10 cellular contexts compared by ENCODE assay signal in the genomic region with DNA sequence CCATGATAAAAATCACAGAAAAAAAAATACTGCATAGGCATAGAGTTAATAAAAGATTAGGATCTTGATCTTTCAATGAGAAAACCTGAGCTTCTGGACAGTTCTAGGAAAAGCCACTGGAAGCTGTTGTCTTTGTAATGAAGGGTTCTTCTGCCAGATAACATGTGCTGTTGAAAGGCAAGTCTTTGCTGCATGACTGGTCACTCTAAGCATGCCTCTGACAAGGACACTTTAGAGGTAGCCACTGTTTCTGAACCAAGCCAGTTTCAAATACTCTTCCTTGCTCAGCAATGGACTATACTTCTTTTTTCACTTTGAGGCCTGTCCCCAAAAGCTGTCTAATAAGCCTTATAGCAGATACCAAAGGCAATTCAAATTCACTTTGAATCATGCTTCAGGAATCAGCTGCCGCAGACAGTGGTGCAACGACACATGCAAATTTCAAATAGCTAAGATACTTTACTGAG.
DNase-seq lines count a peak whose midpoint lies in the region; ATAC-seq and TF ChIP-seq lines count a peak whose summit lies in the region.
"Had no signal": no experiment of that assay in that cellular context is flagged by ENCODE, and none has a peak within 500 bp of the region (broad histone marks: within the 10 kb centered on the region; RNA-seq: fewer than 3 reads in every experiment).

No MANE protein-coding gene starts in this region.

- H3K9me3 ChIP-seq in heart left ventricle (no peaks in the 10 kb centered on the region), transverse colon (no peaks in the 10 kb centered on the region)
- H3K9me3 ChIP-seq: psoas muscle had no signal

- peaks cover 52 to 56% (median 53%) of the 10 kb centered on the region in 3 donors for H3K4me1 Mint-ChIP-seq in T-cell

- POLR2A ChIA-PET in T-cell (lab: Charles Lee), result interaction anchor here (0.6 to 2.1 kb wide), 9 partner anchors 9 to 318 kb away, joined by 3 to 13 read pairs (median 3); no protein-coding TSS in a partner anchor

- H3K4me1 ChIP-seq in heart left ventricle (peaks cover 0 to 51% (median 24%) of the 10 kb centered on the region in 12 donors), transverse colon (peaks cover 0 to 35% (median 13%) of the 10 kb centered on the region in 4 donors)
- H3K4me1 ChIP-seq: psoas muscle had no signal

- 51 to 57% (median 56%) methylated on average over 2 of the region's 2 CpGs for WGBS in heart left ventricle, 4 donors
- 81 to 88% methylated on average over 2 of the region's 2 CpGs for WGBS in transverse colon (ENCODE audit: low coverage in 1 of 2), 2 donors

- H3K27ac ChIP-seq in heart left ventricle, result peak overlapping the region in 5 of 12 donors; percentile 2 to 31 (median 29)
- H3K27ac ChIP-seq in transverse colon, result no peak overlapping the region
- H3K27ac ChIP-seq: psoas muscle had no signal

- TF ChIP-seq EP300 in transverse colon (IDR thresholded peaks at IDR 0.05; ENCODE audit: low read depth), result no peak

- H3K4me3 Mint-ChIP-seq in T-cell, result no peak overlapping the region
- H3K4me3 Mint-ChIP-seq: activated T-helper 1 cell treated with anti-CD3 and anti-CD28 coated beads, Interleukin-12 subunit alpha, Interleukin-12 subunit beta, Interleukin-2, Interleukin-4 antibody, amounts not matched to agents 30 ng/mL and 10 ng/mL and 1 ng/mL, durations not matched to agents 14 hours and 24 hours and 36 hours had no signal

- ATAC-seq in T-cell (replicated peaks in 1 of 4) (no peak), heart left ventricle (peak; percentile 40 to 70 (median 65)), GM19395 (IDR thresholded peaks at IDR 0.05; ENCODE audit: unreplicated experiment) (no peak), HG02981 (IDR thresholded peaks at IDR 0.05; ENCODE audit: unreplicated experiment) (no peak)

- TF ChIP-seq POLR2A in heart left ventricle (IDR thresholded peaks at IDR 0.05), result no peak
- TF ChIP-seq POLR2A in transverse colon (IDR thresholded peaks at IDR 0.05), result no peak

- DNase-seq in GM13977 (ENCODE audit: low spot score), result peak; percentile 23
- DNase-seq in T-cell, result no peak
- no peak for DNase-seq in heart left ventricle
- DNase-seq in retina, result peak; percentile 62
- DNase-seq in NCI-H2081 (lab: John Stamatoyannopoulos, UW), result no peak
- no peak for DNase-seq in transverse colon
- DNase-seq: psoas muscle had no signal

- H3K36me3 ChIP-seq in heart left ventricle (no peaks in the 10 kb centered on the region), transverse colon (no peaks in the 10 kb centered on the region)

- in situ Hi-C loops in GM13977 (cut with MboI; ENCODE audit: low pct_unique_long_range_greater_than_20kb, low sequenced_read_pairs, unreplicated experiment), result no loop called here
- in situ Hi-C loops in transverse colon (cut with MboI; ENCODE audit: low pct_ligation_motif_present in 1 of 4, low pct_unique_long_range_greater_than_20kb in 1 of 4, low sequenced_read_pairs in 3 of 4), result no loop called here

- H3K36me3 Mint-ChIP-seq in T-cell, result peaks cover 15% of the 10 kb centered on the region

- no peaks in the 10 kb centered on the region for H3K27me3 Mint-ChIP-seq in T-cell

- H3K27me3 ChIP-seq in heart left ventricle, result no peaks in the 10 kb centered on the region
- no peaks in the 10 kb centered on the region for H3K27me3 ChIP-seq in transverse colon

- peak overlapping the region; percentile 51 to 64 for H3K27ac Mint-ChIP-seq in T-cell
- H3K27ac Mint-ChIP-seq: activated T-helper 1 cell treated with anti-CD3 and anti-CD28 coated beads, Interleukin-12 subunit alpha, Interleukin-12 subunit beta, Interleukin-2, Interleukin-4 antibody, amounts not matched to agents 30 ng/mL and 10 ng/mL and 1 ng/mL, durations not matched to agents 14 hours and 24 hours and 36 hours had no signal

- TF ChIP-seq CTCF in GM13977 (IDR thresholded peaks at IDR 0.05; ENCODE audit: extremely low read depth, insufficient read depth, missing control alignments) (no peak), heart left ventricle (IDR thresholded peaks at IDR 0.05) (no peak), transverse colon (IDR thresholded peaks at IDR 0.05) (no peak)

- H3K4me3 ChIP-seq in heart left ventricle (no peak overlapping the region), transverse colon (no peak overlapping the region)
- H3K4me3 ChIP-seq: psoas muscle had no signal

- CTCF ChIA-PET in T-cell (lab: Charles Lee), result interaction anchor here (1.0 to 1.2 kb wide), 4 partner anchors 10 to 264 kb away, joined by 4 to 8 read pairs (median 5); no protein-coding TSS in a partner anchor

- intact Hi-C loops in heart left ventricle (cut with DNase I) (loop anchor here in 4 of 10 donors (5.0 to 10.0 kb wide), 3 partner anchors 57 to 91 kb away; no protein-coding TSS in a partner anchor), transverse colon (cut with DNase I; ENCODE audit: low total_unique reads) (no loop called here)

- H3K9me3 Mint-ChIP-seq in T-cell, result peaks cover 0 to 4% (median 0%) of the 10 kb centered on the region in 3 donors

Comparison
In these comparisons a context has a peak if more than half of its experiments do, and no peak if none do; other contexts are left out.
1. DNase-seq: peak in GM13977 (single experiment) and retina (single experiment); none in T-cell (0 of 34), heart left ventricle (0 of 5), NCI-H2081 (0 of 2) and transverse colon (single experiment).
2. ATAC-seq: peak in heart left ventricle (4 of 4); none in T-cell (0 of 4), GM19395 (single experiment) and HG02981 (single experiment).